ENCODE assay signal across 8 cellular contexts in the genomic region with DNA sequence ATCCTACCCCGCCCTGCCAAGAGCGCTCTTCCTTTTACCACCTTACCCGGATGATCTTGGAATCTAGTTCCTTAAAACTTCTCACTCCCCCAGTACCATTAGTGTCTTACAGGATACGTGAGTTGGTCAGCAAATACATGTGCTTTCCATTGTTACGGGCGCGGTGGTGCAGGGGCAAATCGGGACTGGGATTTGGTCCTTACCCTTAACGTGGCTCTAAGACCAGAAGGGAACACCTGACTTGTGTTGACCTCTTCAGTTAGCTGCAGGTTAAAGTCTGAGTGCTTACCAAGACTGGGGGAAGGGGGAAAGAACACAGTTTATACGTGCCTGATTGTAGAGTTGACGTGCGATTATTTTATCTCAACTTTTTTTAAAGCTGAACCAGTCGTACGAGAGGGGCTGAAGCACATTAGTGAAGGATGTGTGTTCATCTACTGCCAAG. TPM values are rescaled to one million over a fixed set of nuclear protein-coding genes. Genes with fewer than 3 reads are reported as not detected.
DNase-seq lines count a peak whose midpoint lies in the region; ATAC-seq, FAIRE-seq and TF ChIP-seq lines count a peak whose summit lies in the region.

No MANE protein-coding gene starts in this region.

- H3K27me3 ChIP-seq in A673 (replicated peaks; ENCODE audit: insufficient read depth, low read depth, low read length, poor library complexity) = no peaks in the 10 kb centered on the region
- no peaks in the 10 kb centered on the region for H3K27me3 ChIP-seq in WERI-Rb-1 (ENCODE audit: insufficient read depth, low read depth, severe bottlenecking)
- H3K27me3 ChIP-seq in right cardiac atrium (ENCODE audit: control insufficient read depth, insufficient read depth) = no peaks in the 10 kb centered on the region
- H3K27me3 ChIP-seq in small intestine (ENCODE audit: control insufficient read depth in 2 of 2, insufficient read depth in 2 of 2, low read length in 2 of 2) = no peaks in the 10 kb centered on the region

- WGBS in right cardiac atrium = 3% methylated on average over 14 of the region's 14 CpGs
- WGBS in small intestine, 3 donors = 0 to 2% (median 1%) methylated on average over 14 of the region's 14 CpGs

- H3K4me3 ChIP-seq in A673 (ENCODE audit: low read depth, low read length, poor library complexity, severe bottlenecking) (peak overlapping the region; percentile 78), HEK293 (ENCODE audit: low read depth, low read length) (peak overlapping the region; percentile 94), WERI-Rb-1 (ENCODE audit: low read depth, low read length) (peak overlapping the region; percentile 83), right cardiac atrium (ENCODE audit: low read length) (peak overlapping the region; percentile 96), small intestine (ENCODE audit: low read depth in 1 of 2, low read length in 2 of 2) (peak overlapping the region; percentile 74 to 98)

- H3K4me1 ChIP-seq in A673 (ENCODE audit: insufficient read depth, low read length, poor library complexity, severe bottlenecking) (peaks cover 19% of the 10 kb centered on the region), HEK293 (ENCODE audit: control insufficient read depth, insufficient read depth, low read length) (peaks cover 13% of the 10 kb centered on the region; the same call in 1 of the 2 replicates), right cardiac atrium (ENCODE audit: control insufficient read depth, insufficient read depth, low read length) (no peaks in the 10 kb centered on the region), small intestine (ENCODE audit: control insufficient read depth in 2 of 2, insufficient read depth in 1 of 2, low read depth in 1 of 2, low read length in 1 of 2) (peaks cover 2 to 11% of the 10 kb centered on the region in 2 donors)

- H3K36me3 ChIP-seq in A673 (ENCODE audit: insufficient read depth, low read length, poor library complexity, severe bottlenecking) (peaks cover 24% of the 10 kb centered on the region), HEK293 (ENCODE audit: control insufficient read depth in 2 of 2, insufficient read depth in 1 of 2, low read length in 2 of 2) (peaks cover 27 to 41% of the 10 kb centered on the region in 2 experiments; a peak in 2 of 3 replicates), WERI-Rb-1 (peaks cover 50% of the 10 kb centered on the region), small intestine (ENCODE audit: control insufficient read depth in 2 of 2, insufficient read depth in 2 of 2, low read length in 2 of 2) (peaks cover 0 to 3% of the 10 kb centered on the region in 2 donors)

- BruUV-seq in A673 (replicated peaks; lab: Mats Ljungman, UMichigan) = TSS peak; percentile 70

- H3K27ac ChIP-seq in A673 (ENCODE audit: low read depth, low read length, poor library complexity, severe bottlenecking) (peak overlapping the region; percentile 95), HEK293 (ENCODE audit: extremely low read depth, low read depth, low read length) (peak overlapping the region; percentile 79), WERI-Rb-1 (peak overlapping the region; percentile 99), right cardiac atrium (ENCODE audit: low read length) (peak overlapping the region; percentile 81), small intestine (ENCODE audit: low read depth in 1 of 2, low read length in 1 of 2) (peak overlapping the region; percentile 84 to 92)

- TF ChIP-seq CTCF in A673 (conservative IDR thresholded peaks at IDR 0.05; ENCODE audit: low read depth, low read length) (no peak), HEK293 (tag by site-specific recombination; IDR thresholded peaks at IDR 0.05) (no peak), WERI-Rb-1 (IDR thresholded peaks at IDR 0.05; ENCODE audit: low read depth, low read length) (no peak)

- POLR2A ChIA-PET in A673 (lab: Charles Lee; ENCODE audit: low non-redundant PET) = no interaction called here
- POLR2A ChIA-PET in HEK293 (lab: Yijun Ruan, JAX) = interaction anchor here (0.6 to 1.9 kb wide), 6 partner anchors 10 to 1328 kb away, joined by 3 to 26 read pairs (median 3); partner anchors contain the start of genes C17orf100, MED31 and SLC16A13

- ATAC-seq in right cardiac atrium (no peak), GM21423 (IDR thresholded peaks at IDR 0.05; ENCODE audit: unreplicated experiment) (no peak), HG02588 (IDR thresholded peaks at IDR 0.05; ENCODE audit: unreplicated experiment) (no peak)

- CTCF ChIA-PET in A673 (lab: Charles Lee) (no interaction called here), HEK293 (lab: Yijun Ruan, JAX) (interaction anchor here (0.6 to 1.7 kb wide), 4 partner anchors 61 to 363 kb away, joined by 3 to 5 read pairs (median 4); no protein-coding TSS in a partner anchor)

- H3K9me3 ChIP-seq in A673 (ENCODE audit: low read depth, low read length, poor library complexity, severe bottlenecking) = no peaks in the 10 kb centered on the region
- no peaks in the 10 kb centered on the region for H3K9me3 ChIP-seq in HEK293 (ENCODE audit: control insufficient read depth, insufficient read depth, low read depth, low read length)
- H3K9me3 ChIP-seq in WERI-Rb-1 (ENCODE audit: severe bottlenecking) = peaks cover 2% of the 10 kb centered on the region
- H3K9me3 ChIP-seq in right cardiac atrium (ENCODE audit: control insufficient read depth, low read length) = no peaks in the 10 kb centered on the region
- no peaks in the 10 kb centered on the region for H3K9me3 ChIP-seq in small intestine (ENCODE audit: control insufficient read depth, low read depth)

- peak; percentile 48 for DNase-seq in A673 (ENCODE audit: low spot score)
- DNase-seq in WERI-Rb-1 = no peak
- DNase-seq in right cardiac atrium = no peak
- DNase-seq in small intestine = peak; percentile 84
- DNase-seq in islet precursor cell = no peak

- no peak for FAIRE-seq in small intestine (lab: Jason Lieb, UNC)

- intact Hi-C loops in A673 (cut with micrococcal nuclease; ENCODE audit: unreplicated experiment) (loop anchor here (10.0 kb wide), 1 partner anchor 167 kb away; no protein-coding TSS in a partner anchor), right cardiac atrium (cut with DNase I) (no loop called here)

TF ChIP-seq in HEK293, 187 proteins besides CTCF, POLR2A, EP300 and RAD21 (continues in another document):
- TF ChIP-seq, protein P1, sequence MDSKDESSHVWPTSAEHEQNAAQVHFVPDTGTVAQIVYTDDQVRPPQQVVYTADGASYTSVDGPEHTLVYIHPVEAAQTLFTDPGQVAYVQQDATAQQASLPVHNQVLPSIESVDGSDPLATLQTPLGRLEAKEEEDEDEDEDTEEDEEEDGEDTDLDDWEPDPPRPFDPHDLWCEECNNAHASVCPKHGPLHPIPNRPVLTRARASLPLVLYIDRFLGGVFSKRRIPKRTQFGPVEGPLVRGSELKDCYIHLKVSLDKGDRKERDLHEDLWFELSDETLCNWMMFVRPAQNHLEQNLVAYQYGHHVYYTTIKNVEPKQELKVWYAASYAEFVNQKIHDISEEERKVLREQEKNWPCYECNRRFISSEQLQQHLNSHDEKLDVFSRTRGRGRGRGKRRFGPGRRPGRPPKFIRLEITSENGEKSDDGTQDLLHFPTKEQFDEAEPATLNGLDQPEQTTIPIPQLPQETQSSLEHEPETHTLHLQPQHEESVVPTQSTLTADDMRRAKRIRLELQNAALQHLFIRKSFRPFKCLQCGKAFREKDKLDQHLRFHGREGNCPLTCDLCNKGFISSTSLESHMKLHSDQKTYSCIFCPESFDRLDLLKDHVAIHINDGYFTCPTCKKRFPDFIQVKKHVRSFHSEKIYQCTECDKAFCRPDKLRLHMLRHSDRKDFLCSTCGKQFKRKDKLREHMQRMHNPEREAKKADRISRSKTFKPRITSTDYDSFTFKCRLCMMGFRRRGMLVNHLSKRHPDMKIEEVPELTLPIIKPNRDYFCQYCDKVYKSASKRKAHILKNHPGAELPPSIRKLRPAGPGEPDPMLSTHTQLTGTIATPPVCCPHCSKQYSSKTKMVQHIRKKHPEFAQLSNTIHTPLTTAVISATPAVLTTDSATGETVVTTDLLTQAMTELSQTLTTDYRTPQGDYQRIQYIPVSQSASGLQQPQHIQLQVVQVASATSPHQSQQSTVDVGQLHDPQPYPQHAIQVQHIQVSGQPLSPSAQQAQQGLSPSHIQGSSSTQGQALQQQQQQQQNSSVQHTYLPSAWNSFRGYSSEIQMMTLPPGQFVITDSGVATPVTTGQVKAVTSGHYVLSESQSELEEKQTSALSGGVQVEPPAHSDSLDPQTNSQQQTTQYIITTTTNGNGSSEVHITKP (tag by site-specific recombination; IDR thresholded peaks at IDR 0.05) = peak; percentile 99
- TF ChIP-seq ZBTB20 (tag by site-specific recombination; IDR thresholded peaks at IDR 0.05) (peak; percentile 54; the same call in 1 of the 2 replicates), ZBTB17 (tag by site-specific recombination; IDR thresholded peaks at IDR 0.05) (peak; percentile 15; the same call in 1 of the 2 replicates), ZNF600 (tag by site-specific recombination; IDR thresholded peaks at IDR 0.05) (peak; percentile 60; the same call in 1 of the 2 replicates)

RNA-seq across cellular contexts. Expression of gene TXNDC17, which starts 0.5 kb away (rescaled TPM):
- total RNA-seq in A673 (2021) (140 and 147 TPM in 2 replicates), right cardiac atrium (10 to 100 TPM; 40.3 to 52.6 (median 47.1) TPM)
- polyA plus RNA-seq in right cardiac atrium (129 TPM), small intestine (100 to 1,000 TPM; 287 to 647 (median 357) TPM)

RNA-seq across cellular contexts. Expression of gene KIAA0753, which starts 0.9 kb away (rescaled TPM):
- total RNA-seq in A673 (2021) (41.2 and 42.8 TPM in 2 replicates), right cardiac atrium (1 to 10 TPM; 5.8 to 9.0 (median 6.6) TPM)
- polyA plus RNA-seq in right cardiac atrium (2.9 TPM), small intestine (1 to 10 TPM; 3.2 to 6.0 (median 5.5) TPM)

RNA-seq across cellular contexts. Expression of gene MED31, which starts 10.0 kb away (rescaled TPM):
- total RNA-seq in A673 (2021) (27.9 and 28.0 TPM in 2 replicates), right cardiac atrium (10 to 100 TPM; 14.0 to 20.4 (median 15.7) TPM)
- polyA plus RNA-seq in right cardiac atrium (24.1 TPM), small intestine (10 to 100 TPM in 1 of 3 donors, 1 to 10 TPM in 2; 7.6 to 13.1 (median 7.6) TPM)

RNA-seq across cellular contexts. Expression of gene C17orf100, which starts 10.2 kb away (rescaled TPM):
- total RNA-seq in A673 (2021) (3.1 and 3.3 TPM in 2 replicates), right cardiac atrium (under 1 TPM; 0.47 to 0.91 (median 0.63) TPM)
- polyA plus RNA-seq in right cardiac atrium (1.0 TPM), small intestine (1 to 10 TPM; 2.6 to 4.7 (median 4.3) TPM)

Comparison
In these comparisons a context has a peak if more than half of its experiments do, and no peak if none do; other contexts are left out.
1. DNase-seq: peak in A673 (single experiment) and small intestine (single experiment); none in WERI-Rb-1 (single experiment), right cardiac atrium (0 of 3) and islet precursor cell (single experiment).
2. Peak in every context shown above with its lines, with median percentiles within 50 percentile points of each other: H3K27ac ChIP-seq and H3K4me3 ChIP-seq.